In genomic region chr20:12570371-12570770, GRCh38 we compare ENCODE assay signal across 9 cellular contexts.
DNase-seq lines count a peak whose midpoint lies in the region; ATAC-seq, FAIRE-seq and TF ChIP-seq lines count a peak whose summit lies in the region.
"Had no signal": no experiment of that assay in that cellular context is flagged by ENCODE, and none has a peak within 500 bp of the region (broad histone marks: within the 10 kb centered on the region; RNA-seq: fewer than 3 reads in every experiment).

No MANE protein-coding gene starts in this region.

- in situ Hi-C loops in HepG2 (cut with HindIII; ENCODE audit: extremely low pct_ligation_motif_present, low pct_unique_long_range_greater_than_20kb) = no loop called here

- H3K36me3 ChIP-seq in SJCRH30 (no peaks in the 10 kb centered on the region), HepG2 (replicated peaks in 1 of 2; ENCODE audit: control insufficient read depth in 1 of 2, insufficient read depth in 2 of 2, low read length in 2 of 2) (no peaks in the 10 kb centered on the region)

- no peak for TF ChIP-seq POLR2A in HepG2 (IDR thresholded peaks at IDR 0.05; ENCODE audit: insufficient read depth in 1 of 2, low read depth in 2 of 2, low read length in 2 of 2)

- no TSS peak for BruUV-seq in HepG2 (replicated peaks; lab: Mats Ljungman, UMichigan)

- FAIRE-seq in HepG2 (lab: Jason Lieb, UNC) = peak; percentile 77

- H3K27me3 ChIP-seq in SJCRH30 = 0 out of 2 replicates have a peak, but pooled peaks cover 6% of the 10 kb centered on the region
- H3K27me3 ChIP-seq in HepG2 (ENCODE audit: control insufficient read depth in 1 of 2, insufficient read depth in 2 of 2, low read length in 2 of 2) = no peaks in the 10 kb centered on the region

- TF ChIP-seq CTCF in HepG2 (CRISPR knock-in tag; IDR thresholded peaks at IDR 0.05) = peak; percentile 77

- POLR2A ChIA-PET in HepG2 (lab: Yijun Ruan, JAX) = interaction anchor here (1.0 kb wide), 1 partner anchor 20 kb away, joined by 3 read pairs; no protein-coding TSS in a partner anchor

- ATAC-seq in HepG2 (peak; percentile 100), GM18517 (IDR thresholded peaks at IDR 0.05; ENCODE audit: unreplicated experiment) (no peak), Right ventricle myocardium inferior (no peak), HG03442 (IDR thresholded peaks at IDR 0.05; ENCODE audit: unreplicated experiment) (no peak), HG03457 (IDR thresholded peaks at IDR 0.05; ENCODE audit: unreplicated experiment) (no peak)

- H4K20me1 ChIP-seq in HepG2 (ENCODE audit: insufficient read depth, low read length) = no peaks in the 10 kb centered on the region

- peak; percentile 93 for DNase-seq in DMS53 (lab: John Stamatoyannopoulos, UW)
- peak; percentile 3 for DNase-seq in NCI-H1417 treated with DMSO at 0.1 percent for 48 hours (lab: John Stamatoyannopoulos, UW)
- DNase-seq in SJCRH30 = peak; percentile 46 to 72
- peak; percentile 76 for DNase-seq in HepG2 (ENCODE audit: low spot score)
- no peak for DNase-seq in Right ventricle myocardium inferior (ENCODE audit: missing footprints)
- DNase-seq: IMR-90 had no signal

- intact Hi-C loops in HepG2 (cut with micrococcal nuclease; ENCODE audit: unreplicated experiment) = loop anchor here (2.0 to 5.0 kb wide), 2 partner anchors 237 to 396 kb away; no protein-coding TSS in a partner anchor
- intact Hi-C loops in Right ventricle myocardium inferior (cut with DNase I) = no loop called here

- no peaks in the 10 kb centered on the region for H3K79me2 ChIP-seq in HepG2 (ENCODE audit: insufficient read depth, low read length)

- no peak for TF ChIP-seq EP300 in HepG2 (IDR thresholded peaks at IDR 0.05; ENCODE audit: low read depth in 2 of 2, low read length in 2 of 2)
- TF ChIP-seq EP300 in HepG2 (CRISPR knock-in tag; IDR thresholded peaks at IDR 0.05; ENCODE audit: borderline replicate concordance) = no peak

- H3K9ac ChIP-seq in HepG2 (ENCODE audit: insufficient read depth, low read depth, low read length) = no peak overlapping the region

- no peak overlapping the region for H2AFZ ChIP-seq in HepG2 (ENCODE audit: low read length)

- peaks cover 5% of the 10 kb centered on the region; the same call in 1 of the 2 replicates for H3K4me1 ChIP-seq in SJCRH30
- no peaks in the 10 kb centered on the region for H3K4me1 ChIP-seq in HepG2 (ENCODE audit: insufficient read depth, low read length)

- H3K9me3 ChIP-seq in SJCRH30 (replicated peaks) (no peaks in the 10 kb centered on the region), HepG2 (ENCODE audit: low read length) (no peaks in the 10 kb centered on the region)

- TF ChIP-seq RAD21 in HepG2 (CRISPR knock-in tag; IDR thresholded peaks at IDR 0.05) = peak; percentile 38; the same call in 1 of the 2 replicates

- H3K27ac ChIP-seq in SJCRH30 (no peak overlapping the region), HepG2 (ENCODE audit: extremely low read length, insufficient read depth, low read length) (no peak overlapping the region)

- H3K4me2 ChIP-seq in HepG2 (ENCODE audit: low read depth, low read length) = no peak overlapping the region

- 0% methylated on average over 1 of the region's 1 CpG for WGBS in HepG2 (ENCODE audit: low lambda C conversion rate)

- H3K4me3 ChIP-seq in SJCRH30 = no peak overlapping the region
- H3K4me3 ChIP-seq in HepG2 (replicated peaks in 1 of 3; ENCODE audit: insufficient read depth in 1 of 3, low read depth in 2 of 3, low read length in 3 of 3) = no peak overlapping the region

- CTCF ChIA-PET in HepG2 (lab: Yijun Ruan, JAX; ENCODE audit: low intra/inter-chr PET ratio, low total read pairs) = no interaction called here

TF ChIP-seq in HepG2, 621 proteins besides CTCF, POLR2A, EP300 and RAD21 (continues in another document):
- TF ChIP-seq, protein P1, sequence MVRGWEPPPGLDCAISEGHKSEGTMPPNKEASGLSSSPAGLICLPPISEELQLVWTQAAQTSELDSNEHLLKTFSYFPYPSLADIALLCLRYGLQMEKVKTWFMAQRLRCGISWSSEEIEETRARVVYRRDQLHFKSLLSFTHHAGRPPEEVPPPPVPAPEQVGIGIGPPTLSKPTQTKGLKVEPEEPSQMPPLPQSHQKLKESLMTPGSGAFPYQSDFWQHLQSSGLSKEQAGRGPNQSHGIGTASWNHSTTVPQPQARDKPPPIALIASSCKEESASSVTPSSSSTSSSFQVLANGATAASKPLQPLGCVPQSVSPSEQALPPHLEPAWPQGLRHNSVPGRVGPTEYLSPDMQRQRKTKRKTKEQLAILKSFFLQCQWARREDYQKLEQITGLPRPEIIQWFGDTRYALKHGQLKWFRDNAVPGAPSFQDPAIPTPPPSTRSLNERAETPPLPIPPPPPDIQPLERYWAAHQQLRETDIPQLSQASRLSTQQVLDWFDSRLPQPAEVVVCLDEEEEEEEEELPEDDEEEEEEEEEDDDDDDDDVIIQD (CRISPR knock-in tag; IDR thresholded peaks at IDR 0.05; ENCODE audit: low read depth) = peak; percentile 66; the same call in 1 of the 2 replicates
- TF ChIP-seq ZNF772 (CRISPR knock-in tag; IDR thresholded peaks at IDR 0.05) (no peak), GABPA (IDR thresholded peaks at IDR 0.05; ENCODE audit: low read depth, low read length) (no peak), GABPA (CRISPR knock-in tag; IDR thresholded peaks at IDR 0.05; ENCODE audit: low read depth) (0 out of 2 replicates have a peak, but pooled peaks have one; percentile 25), ZNF280B (CRISPR knock-in tag; IDR thresholded peaks at IDR 0.05; ENCODE audit: borderline replicate concordance) (no peak), ZNF501 (CRISPR knock-in tag; IDR thresholded peaks at IDR 0.05) (no peak), MAZ (IDR thresholded peaks at IDR 0.05; ENCODE audit: borderline replicate concordance, low read depth, low read length) (no peak), MAZ (CRISPR knock-in tag; IDR thresholded peaks at IDR 0.05; ENCODE audit: low read depth) (no peak), JUND (CRISPR knock-in tag; IDR thresholded peaks at IDR 0.05) (no peak), DR1 (CRISPR knock-in tag; IDR thresholded peaks at IDR 0.05) (no peak), ZNF7 (CRISPR knock-in tag; IDR thresholded peaks at IDR 0.05) (no peak), LBX2 (CRISPR knock-in tag; IDR thresholded peaks at IDR 0.05; ENCODE audit: borderline replicate concordance) (no peak), TAF15 (IDR thresholded peaks at IDR 0.05; ENCODE audit: low read depth, low read length, poor library complexity, severe bottlenecking) (no peak), ZNF235 (CRISPR knock-in tag; IDR thresholded peaks at IDR 0.05; ENCODE audit: borderline replicate concordance) (no peak), STAG1 (CRISPR knock-in tag; IDR thresholded peaks at IDR 0.05) (peak; percentile 67), KAT8 (CRISPR knock-in tag; IDR thresholded peaks at IDR 0.05) (peak; percentile 35; the same call in 1 of the 2 replicates), HNRNPLL (IDR thresholded peaks at IDR 0.05; ENCODE audit: low read depth, low read length, poor library complexity, severe bottlenecking) (no peak), ZNF672 (CRISPR knock-in tag; IDR thresholded peaks at IDR 0.05) (no peak), YY1 (IDR thresholded peaks at IDR 0.05; ENCODE audit: insufficient read depth, insufficient replicate concordance, low read depth, low read length) (peak; percentile 60), CHD2 (IDR thresholded peaks at IDR 0.05; ENCODE audit: low read depth, low read length) (no peak), AKAP8 (CRISPR knock-in tag; IDR thresholded peaks at IDR 0.05) (no peak), ZNF547 (CRISPR knock-in tag; IDR thresholded peaks at IDR 0.05) (no peak)
- TF ChIP-seq, protein P2, sequence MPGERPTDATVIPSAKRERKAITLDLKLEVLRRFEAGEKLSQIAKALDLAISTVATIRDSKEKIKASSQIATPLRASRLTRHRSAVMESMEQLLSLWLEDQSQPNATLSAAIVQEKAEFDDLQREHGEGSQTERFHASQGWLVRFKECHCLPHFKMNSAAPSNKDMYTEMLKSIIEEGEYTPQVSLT (CRISPR knock-in tag; IDR thresholded peaks at IDR 0.05; ENCODE audit: borderline replicate concordance, low read depth) = no peak
- TF ChIP-seq, protein P3, sequence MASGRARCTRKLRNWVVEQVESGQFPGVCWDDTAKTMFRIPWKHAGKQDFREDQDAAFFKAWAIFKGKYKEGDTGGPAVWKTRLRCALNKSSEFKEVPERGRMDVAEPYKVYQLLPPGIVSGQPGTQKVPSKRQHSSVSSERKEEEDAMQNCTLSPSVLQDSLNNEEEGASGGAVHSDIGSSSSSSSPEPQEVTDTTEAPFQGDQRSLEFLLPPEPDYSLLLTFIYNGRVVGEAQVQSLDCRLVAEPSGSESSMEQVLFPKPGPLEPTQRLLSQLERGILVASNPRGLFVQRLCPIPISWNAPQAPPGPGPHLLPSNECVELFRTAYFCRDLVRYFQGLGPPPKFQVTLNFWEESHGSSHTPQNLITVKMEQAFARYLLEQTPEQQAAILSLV (CRISPR knock-in tag; IDR thresholded peaks at IDR 0.05; ENCODE audit: borderline replicate concordance) = no peak
- TF ChIP-seq, protein P4, sequence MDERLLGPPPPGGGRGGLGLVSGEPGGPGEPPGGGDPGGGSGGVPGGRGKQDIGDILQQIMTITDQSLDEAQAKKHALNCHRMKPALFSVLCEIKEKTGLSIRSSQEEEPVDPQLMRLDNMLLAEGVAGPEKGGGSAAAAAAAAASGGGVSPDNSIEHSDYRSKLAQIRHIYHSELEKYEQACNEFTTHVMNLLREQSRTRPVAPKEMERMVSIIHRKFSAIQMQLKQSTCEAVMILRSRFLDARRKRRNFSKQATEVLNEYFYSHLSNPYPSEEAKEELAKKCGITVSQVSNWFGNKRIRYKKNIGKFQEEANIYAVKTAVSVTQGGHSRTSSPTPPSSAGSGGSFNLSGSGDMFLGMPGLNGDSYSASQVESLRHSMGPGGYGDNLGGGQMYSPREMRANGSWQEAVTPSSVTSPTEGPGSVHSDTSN (CRISPR knock-in tag; IDR thresholded peaks at IDR 0.05) = no peak
